1 cellular context compared by ENCODE assay signal in the genomic region with DNA sequence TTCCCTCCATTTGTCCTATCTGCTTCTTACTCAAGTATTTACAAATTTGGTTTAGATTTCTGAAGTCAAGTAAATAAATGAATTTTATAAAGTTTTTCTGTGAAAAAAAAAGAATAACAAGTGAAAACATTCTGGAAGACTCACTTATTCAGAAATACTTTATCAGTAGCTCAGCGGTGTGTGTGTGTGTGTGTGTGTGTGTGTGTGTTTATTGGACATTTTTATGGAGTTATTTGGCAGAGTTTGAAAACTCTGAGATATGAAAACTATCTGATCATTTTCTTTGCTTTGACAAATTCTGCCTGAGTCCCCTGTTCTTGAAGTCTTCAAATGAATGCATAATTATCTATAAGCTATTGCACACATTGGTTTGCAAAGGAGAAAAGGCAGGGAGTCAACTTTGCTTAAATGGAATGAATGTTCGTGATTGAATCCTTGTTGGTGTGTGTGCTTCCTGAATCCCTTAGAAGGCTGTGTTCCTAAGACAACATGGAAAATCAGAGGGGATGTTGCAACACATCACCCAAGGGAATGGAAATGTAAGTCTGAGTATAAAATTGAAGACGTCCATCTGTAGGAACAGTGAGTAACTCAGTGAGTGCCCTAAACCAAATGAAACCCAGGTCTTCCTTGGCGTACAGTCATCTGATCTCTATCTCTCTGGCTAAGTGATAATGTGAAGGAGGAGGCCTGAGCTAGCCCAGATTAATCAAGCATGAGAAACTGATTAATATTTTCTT.
TF ChIP-seq lines count a peak whose summit lies in the region.

No MANE protein-coding gene starts in this region.

TF ChIP-seq in GM23338, 12 proteins besides CTCF, POLR2A, EP300 and RAD21 (continued from another document):
- TF ChIP-seq STAT1 (IDR thresholded peaks at IDR 0.05; ENCODE audit: unreplicated experiment): no peak
TF ChIP-seq in GM23338: peak in this region for 0.
